11 cellular contexts compared by ENCODE assay signal in the genomic region with DNA sequence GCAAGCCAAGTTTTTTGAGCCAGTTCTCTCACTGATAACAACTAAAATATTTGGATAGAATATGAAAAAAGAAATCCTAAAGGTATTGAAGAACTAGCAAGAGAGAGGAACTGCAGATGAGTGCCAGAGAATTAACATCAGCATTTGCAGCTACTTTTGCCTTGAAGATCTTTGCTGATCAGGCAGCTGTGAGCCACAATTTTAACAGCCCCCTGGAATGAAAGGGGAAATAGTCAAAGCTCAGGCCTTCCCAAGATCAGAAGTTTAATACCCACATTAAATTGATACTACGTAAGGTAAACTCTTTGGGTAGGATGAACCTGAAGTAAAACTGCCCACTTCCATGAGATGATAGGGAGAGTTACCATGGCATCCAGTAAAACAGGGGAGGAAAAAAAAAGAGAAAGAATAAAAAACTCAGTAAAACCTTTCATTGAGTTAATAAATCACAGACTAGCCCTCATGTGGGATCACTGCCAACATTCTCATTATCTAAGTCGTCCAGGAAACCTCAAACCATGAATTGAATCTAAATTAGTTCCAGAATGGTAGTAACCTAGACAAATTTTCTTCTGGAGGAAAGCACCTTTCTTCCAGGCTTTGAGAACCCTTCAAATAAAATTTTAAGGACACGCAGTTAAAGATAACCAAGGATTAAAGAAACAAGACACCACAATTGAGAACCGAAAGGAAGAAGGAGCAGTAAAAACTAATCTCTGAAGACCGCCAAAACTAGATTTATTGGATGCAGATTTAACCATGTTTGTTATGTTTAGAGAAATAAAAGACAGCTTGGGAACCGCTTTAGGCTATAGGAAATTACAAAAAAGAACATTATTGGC. TPM values are rescaled to one million over a fixed set of nuclear protein-coding genes. Genes with fewer than 3 reads are reported as not detected.
DNase-seq lines count a peak whose midpoint lies in the region; ATAC-seq and TF ChIP-seq lines count a peak whose summit lies in the region.
"Had no signal": no experiment of that assay in that cellular context is flagged by ENCODE, and none has a peak within 500 bp of the region (broad histone marks: within the 10 kb centered on the region; RNA-seq: fewer than 3 reads in every experiment).

No MANE protein-coding gene starts in this region.

- no peak overlapping the region for H3K27ac ChIP-seq in CD4-positive, alpha-beta T cell (ENCODE audit: low read depth, low read length)

- H3K9me3 ChIP-seq in CD4-positive, alpha-beta T cell (ENCODE audit: control insufficient read depth, low read length), result no peaks in the 10 kb centered on the region

- DNase-seq in DMS79 (lab: John Stamatoyannopoulos, UW) (peak; percentile 54), NCI-H2107 (lab: John Stamatoyannopoulos, UW) (peak; percentile 4), dermis microvascular lymphatic vessel endothelial cell (ENCODE audit: low read depth in 2 of 2) (peak; percentile 43 to 70), non-pigmented ciliary epithelial cell (ENCODE audit: low read depth) (peak; percentile 54), MCF 10A (ENCODE audit: unreplicated experiment) (no peak), NCI-H2029 treated with DMSO at 0.1 percent for 48 hours (lab: John Stamatoyannopoulos, UW) (no peak), activated gamma-delta T cell treated with Interleukin-2 at 50 U/mL for 16 hours (no peak)
- no peak for DNase-seq in CD4-positive, alpha-beta T cell
- DNase-seq: activated B cell treated with CpG ODN at 0.5 μM for 24 hours, amygdala, NCI-H1436 had no signal

- CTCF ChIA-PET in MCF 10A (lab: Yijun Ruan, JAX), result interaction anchor here (1.1 kb wide), 1 partner anchor 178 kb away, joined by 3 read pairs; no protein-coding TSS in a partner anchor
- CTCF ChIA-PET in CD4-positive, alpha-beta T cell (lab: Charles Lee), result no interaction called here

- ATAC-seq in CD4-positive, alpha-beta T cell (ENCODE audit: poor library complexity), result no peak

- no peaks in the 10 kb centered on the region for H3K9me3 Mint-ChIP-seq in MCF 10A (ENCODE audit: unreplicated experiment)
- H3K9me3 Mint-ChIP-seq in CD4-positive, alpha-beta T cell, result no peaks in the 10 kb centered on the region
- H3K9me3 Mint-ChIP-seq: activated B cell treated with CpG ODN at 0.5 μM for 24 hours had no signal

- intact Hi-C loops in MCF 10A (cut with micrococcal nuclease), result no loop called here
- intact Hi-C loops in CD4-positive, alpha-beta T cell (cut with DNase I, micrococcal nuclease), result no loop called here

- no TSS peak for BruUV-seq in MCF 10A (replicated peaks; lab: Mats Ljungman, UMichigan)

- TF ChIP-seq CTCF in MCF 10A (IDR thresholded peaks at IDR 0.05; ENCODE audit: unreplicated experiment), result no peak
- no peak for TF ChIP-seq CTCF in CD4-positive, alpha-beta T cell (IDR thresholded peaks at IDR 0.05)

- no peaks in the 10 kb centered on the region for H3K4me1 Mint-ChIP-seq in MCF 10A (ENCODE audit: insufficient read depth, unreplicated experiment)
- H3K4me1 Mint-ChIP-seq in CD4-positive, alpha-beta T cell (ENCODE audit: low read depth), result no peaks in the 10 kb centered on the region
- H3K4me1 Mint-ChIP-seq: activated B cell treated with CpG ODN at 0.5 μM for 24 hours had no signal

- H3K27ac Mint-ChIP-seq in MCF 10A (ENCODE audit: low read depth, unreplicated experiment), result no peak overlapping the region
- no peak overlapping the region for H3K27ac Mint-ChIP-seq in CD4-positive, alpha-beta T cell
- H3K27ac Mint-ChIP-seq: activated B cell treated with CpG ODN at 0.5 μM for 24 hours had no signal

- H3K27me3 ChIP-seq in CD4-positive, alpha-beta T cell (ENCODE audit: control insufficient read depth, insufficient read depth, low read length), result no peaks in the 10 kb centered on the region

- POLR2A ChIA-PET in MCF 10A (lab: Yijun Ruan, JAX), result interaction anchor here (0.6 kb wide), 1 partner anchor 28 kb away, joined by 4 read pairs; no protein-coding TSS in a partner anchor
- POLR2A ChIA-PET in CD4-positive, alpha-beta T cell (lab: Charles Lee), result no interaction called here

- H3K36me3 Mint-ChIP-seq in MCF 10A (ENCODE audit: insufficient read depth, unreplicated experiment), result no peaks in the 10 kb centered on the region
- H3K36me3 Mint-ChIP-seq in CD4-positive, alpha-beta T cell (ENCODE audit: low read depth), result peaks cover 61% of the 10 kb centered on the region

- H3K27me3 Mint-ChIP-seq in MCF 10A (ENCODE audit: insufficient read depth, unreplicated experiment), result no peaks in the 10 kb centered on the region
- H3K27me3 Mint-ChIP-seq in CD4-positive, alpha-beta T cell, result no peaks in the 10 kb centered on the region
- H3K27me3 Mint-ChIP-seq: activated B cell treated with CpG ODN at 0.5 μM for 24 hours had no signal

- H3K4me3 Mint-ChIP-seq in MCF 10A (ENCODE audit: unreplicated experiment), result no peak overlapping the region
- no peak overlapping the region for H3K4me3 Mint-ChIP-seq in CD4-positive, alpha-beta T cell
- H3K4me3 Mint-ChIP-seq: activated B cell treated with CpG ODN at 0.5 μM for 24 hours had no signal

RNA-seq across cellular contexts. Expression of a gene that starts 28.3 kb away (rescaled TPM):
- total RNA-seq in dermis microvascular lymphatic vessel endothelial cell (86.7 and 100 TPM in 2 replicates), MCF 10A (2022) (53.8 and 61.3 TPM in 2 replicates)
- total RNA-seq in CD4-positive, alpha-beta T cell, result 10 to 100 TPM; 22.7 to 27.0 TPM

RNA-seq across cellular contexts. Expression of a gene that starts 33.8 kb away (rescaled TPM):
- 7.3 and 10.0 TPM in 2 replicates for total RNA-seq in dermis microvascular lymphatic vessel endothelial cell
- total RNA-seq in MCF 10A (2022), result 106 and 129 TPM in 2 replicates
- 100 to 1,000 TPM; 121 to 140 TPM for total RNA-seq in CD4-positive, alpha-beta T cell

Comparison
In these comparisons a context has a peak if more than half of its experiments do, and no peak if none do; other contexts are left out.
1. DNase-seq: peak in DMS79 (single experiment), NCI-H2107 (single experiment), dermis microvascular lymphatic vessel endothelial cell (2 of 2) and non-pigmented ciliary epithelial cell (single experiment); none in MCF 10A (single experiment), NCI-H2029 treated with DMSO at 0.1 percent for 48 hours (single experiment), CD4-positive, alpha-beta T cell (0 of 10) and activated gamma-delta T cell treated with Interleukin-2 at 50 U/mL for 16 hours (single experiment).